ENCODE assay signal across 18 cellular contexts in genomic region chr3:18238721-18239331, GRCh38.
DNase-seq lines count a peak whose midpoint lies in the region; ATAC-seq and TF ChIP-seq lines count a peak whose summit lies in the region.
"Had no signal": no experiment of that assay in that cellular context is flagged by ENCODE, and none has a peak within 500 bp of the region (broad histone marks: within the 10 kb centered on the region; RNA-seq: fewer than 3 reads in every experiment).

No MANE protein-coding gene starts in this region.

- peak overlapping the region; percentile 64 for H3K4me2 ChIP-seq in mammary epithelial cell (ENCODE audit: insufficient read depth, low read depth, low read length)
- H3K4me2 ChIP-seq in skeletal muscle satellite cell (ENCODE audit: low read length) = peak overlapping the region; percentile 47

- no TSS peak for BruUV-seq in mammary epithelial cell (replicated peaks; lab: Mats Ljungman, UMichigan)

- H3K27ac ChIP-seq in mammary epithelial cell (ENCODE audit: insufficient read depth, low read depth, low read length) (peak overlapping the region; percentile 65), breast epithelium (no peak overlapping the region)
- H3K27ac ChIP-seq: HL-60 had no signal

- H3K4me3 ChIP-seq in mammary epithelial cell (replicated peaks in 1 of 3; ENCODE audit: insufficient read depth in 1 of 3, low read depth in 2 of 3, low read length in 3 of 3) (no peak overlapping the region), breast epithelium (no peak overlapping the region), epithelial cell of esophagus (ENCODE audit: low read length) (no peak overlapping the region), skeletal muscle satellite cell (ENCODE audit: low read length) (no peak overlapping the region)

- peak overlapping the region; percentile 72 for H2AFZ ChIP-seq in mammary epithelial cell (ENCODE audit: low read depth, low read length)

- H3K9ac ChIP-seq in mammary epithelial cell (ENCODE audit: insufficient read depth, low read length) (peak overlapping the region; percentile 8), skeletal muscle satellite cell (ENCODE audit: low read depth, low read length) (no peak overlapping the region)

- intact Hi-C loops in mammary epithelial cell (cut with micrococcal nuclease) (loop anchor here (2.0 kb wide), 1 partner anchor 56 kb away; no protein-coding TSS in a partner anchor), breast epithelium (cut with DNase I; ENCODE audit: low total_unique reads) (no loop called here)

- TF ChIP-seq POLR2A in breast epithelium (IDR thresholded peaks at IDR 0.05) = no peak
- no peak for TF ChIP-seq POLR2A in GM18505 (IDR thresholded peaks at IDR 0.05; ENCODE audit: borderline replicate concordance, extremely low read depth, insufficient read depth, insufficient read length)

- H3K27me3 ChIP-seq in mammary epithelial cell (ENCODE audit: insufficient read depth, low read length) = no peaks in the 10 kb centered on the region
- H3K27me3 ChIP-seq in breast epithelium = no peaks in the 10 kb centered on the region
- no peaks in the 10 kb centered on the region for H3K27me3 ChIP-seq in skeletal muscle satellite cell (ENCODE audit: control insufficient read depth, insufficient read depth, low read length)

- no peaks in the 10 kb centered on the region for H3K36me3 ChIP-seq in mammary epithelial cell (ENCODE audit: insufficient read depth, low read length)
- H3K36me3 ChIP-seq in breast epithelium = no peaks in the 10 kb centered on the region
- no peaks in the 10 kb centered on the region for H3K36me3 ChIP-seq in skeletal muscle satellite cell (ENCODE audit: insufficient read depth, low read length)

- in situ Hi-C loops in mammary epithelial cell (cut with MboI; ENCODE audit: low sequenced_read_pairs in 2 of 2) = no loop called here

- dilution Hi-C loops in mammary epithelial cell (cut with HindIII; ENCODE audit: low sequenced_read_pairs) = no loop called here

- 49% methylated on average over 3 of the region's 3 CpGs for WGBS in mammary epithelial cell (ENCODE audit: low coverage, missing lambda C conversion rate)

- CTCF ChIA-PET in mammary epithelial cell (lab: Charles Lee; ENCODE audit: low non-redundant PET) = no interaction called here

- H3K4me1 ChIP-seq in mammary epithelial cell (ENCODE audit: insufficient read depth, low read length) (peaks cover 55% of the 10 kb centered on the region), breast epithelium (no peaks in the 10 kb centered on the region), skeletal muscle satellite cell (ENCODE audit: control insufficient read depth, insufficient read depth, low read length) (peaks cover 32% of the 10 kb centered on the region)

- peak; percentile 65 for DNase-seq in mammary epithelial cell
- DNase-seq in breast epithelium (ENCODE audit: low spot score in 2 of 2) = no peak
- DNase-seq in SK-N-DZ (ENCODE audit: low spot score) = peak; percentile 17
- peak; percentile 65 for DNase-seq in epithelial cell of esophagus (ENCODE audit: low read depth)
- DNase-seq in pons (ENCODE audit: low spot score) = no peak
- DNase-seq: CD8-positive, alpha-beta T cell; DMS53; H9; IMR-90; NCI-H1417 treated with DMSO at 0.1 percent for 48 hours; NCI-H2029; NCI-H446; NCI-H526 treated with DMSO at 0.1 percent for 48 hours; SHP77 had no signal

- TF ChIP-seq CTCF in mammary epithelial cell (conservative IDR thresholded peaks at IDR 0.05 in 1 of 2, IDR thresholded peaks at IDR 0.05 in 1 of 2; ENCODE audit: extremely low read depth in 1 of 2, insufficient read depth in 1 of 2, low read depth in 1 of 2, low read length in 2 of 2) (no peak), breast epithelium (IDR thresholded peaks at IDR 0.05) (no peak), epithelial cell of esophagus (IDR thresholded peaks at IDR 0.05; ENCODE audit: insufficient read depth, low read depth, low read length, missing control alignments) (no peak)

- H4K20me1 ChIP-seq in mammary epithelial cell (ENCODE audit: insufficient read depth, low read length) = no peaks in the 10 kb centered on the region

- ATAC-seq in GM18505 (IDR thresholded peaks at IDR 0.05; ENCODE audit: unreplicated experiment) (no peak), GM19328 (IDR thresholded peaks at IDR 0.05; ENCODE audit: unreplicated experiment) (no peak)
- ATAC-seq: CD8-positive, alpha-beta T cell had no signal

- H3K79me2 ChIP-seq in mammary epithelial cell (ENCODE audit: insufficient read depth, low read length) = no peaks in the 10 kb centered on the region

- H3K9me3 ChIP-seq in mammary epithelial cell (replicated peaks; ENCODE audit: insufficient read depth, low read length) (no peaks in the 10 kb centered on the region), breast epithelium (no peaks in the 10 kb centered on the region), skeletal muscle satellite cell (replicated peaks; ENCODE audit: low read length) (no peaks in the 10 kb centered on the region)

Comparison
In these comparisons a context has a peak if more than half of its experiments do, and no peak if none do; other contexts are left out.
1. DNase-seq: peak in mammary epithelial cell (single experiment), SK-N-DZ (single experiment) and epithelial cell of esophagus (single experiment); none in breast epithelium (0 of 2) and pons (single experiment).